In genomic region chr6:138085839-138086222, GRCh38 we compare ENCODE assay signal across 14 cellular contexts. TPM values are rescaled to one million over a fixed set of nuclear protein-coding genes. Genes with fewer than 3 reads are reported as not detected.
DNase-seq lines count a peak whose midpoint lies in the region; ATAC-seq and TF ChIP-seq lines count a peak whose summit lies in the region.
"Had no signal": no experiment of that assay in that cellular context is flagged by ENCODE, and none has a peak within 500 bp of the region (broad histone marks: within the 10 kb centered on the region; RNA-seq: fewer than 3 reads in every experiment).

No MANE protein-coding gene starts in this region.

- H3K4me1 Mint-ChIP-seq in MCF 10A (ENCODE audit: insufficient read depth, unreplicated experiment), result peaks cover 34% of the 10 kb centered on the region
- no peaks in the 10 kb centered on the region for H3K4me1 Mint-ChIP-seq in stimulated activated naive B cell treated with anti-CD40 and anti-IgM and Interleukin-4, amounts not matched to agents 10 μg/mL and 1 μg/mL and 100 μg/mL, for 72 hours
- H3K4me1 Mint-ChIP-seq: CD8-positive, alpha-beta memory T cell had no signal

- H3K23ac ChIP-seq in mesendoderm (ENCODE audit: low read length), result no peak overlapping the region

- H2BK15ac ChIP-seq in mesendoderm (replicated peaks; ENCODE audit: low read depth), result peak overlapping the region; percentile 98

- no peaks in the 10 kb centered on the region for H3K27me3 ChIP-seq in breast epithelium
- H3K27me3 ChIP-seq in mesendoderm (ENCODE audit: insufficient read depth, low read length, poor library complexity), result no peaks in the 10 kb centered on the region
- H3K27me3 ChIP-seq: BLaER1 had no signal

- H3K4ac ChIP-seq in mesendoderm (ENCODE audit: low read depth, low read length), result no peak overlapping the region

- no peak for TF ChIP-seq POLR2A in breast epithelium (IDR thresholded peaks at IDR 0.05)

- no peaks in the 10 kb centered on the region for H3K79me2 ChIP-seq in mesendoderm (ENCODE audit: control insufficient read depth, insufficient read depth, low read length)

- no peak overlapping the region for H2BK120ac ChIP-seq in mesendoderm (ENCODE audit: low read depth, low read length)

- H2AK5ac ChIP-seq in mesendoderm (ENCODE audit: low read length), result no peak overlapping the region

- TF ChIP-seq CTCF in MCF 10A (IDR thresholded peaks at IDR 0.05; ENCODE audit: unreplicated experiment) (no peak), breast epithelium (IDR thresholded peaks at IDR 0.05) (no peak)

- ATAC-seq in left lobe of liver (peak; percentile 70), GM21717 (IDR thresholded peaks at IDR 0.05; ENCODE audit: unreplicated experiment) (no peak), HG02623 (IDR thresholded peaks at IDR 0.05; ENCODE audit: unreplicated experiment) (no peak)
- ATAC-seq in stimulated activated naive B cell treated with anti-CD40 and anti-IgM and Interleukin-4, amounts not matched to agents 10 μg/mL and 1 μg/mL and 100 μg/mL, for 72 hours (replicated peaks), result no peak

- peak overlapping the region; percentile 97 for H3K27ac Mint-ChIP-seq in MCF 10A (ENCODE audit: low read depth, unreplicated experiment)
- H3K27ac Mint-ChIP-seq in stimulated activated naive B cell treated with anti-CD40 and anti-IgM and Interleukin-4, amounts not matched to agents 10 μg/mL and 1 μg/mL and 100 μg/mL, for 72 hours, result no peak overlapping the region
- H3K27ac Mint-ChIP-seq: CD8-positive, alpha-beta memory T cell had no signal

- BruUV-seq in MCF 10A (replicated peaks; lab: Mats Ljungman, UMichigan), result no TSS peak

- no peak overlapping the region for H4K5ac ChIP-seq in mesendoderm (ENCODE audit: low read length)

- intact Hi-C loops in MCF 10A (cut with micrococcal nuclease) (no loop called here), breast epithelium (cut with DNase I; ENCODE audit: low total_unique reads) (no loop called here)

- POLR2A ChIA-PET in MCF 10A (lab: Yijun Ruan, JAX), result interaction anchor here (0.6 to 15.3 kb wide), 19 partner anchors 9 to 215 kb away, joined by 3 to 506 read pairs (median 5); partner anchors contain the start of gene PERP

- no peak for DNase-seq in MCF 10A (ENCODE audit: unreplicated experiment)
- no peak for DNase-seq in breast epithelium (ENCODE audit: low spot score in 2 of 2)
- no peak for DNase-seq in left lobe of liver (ENCODE audit: low spot score)
- DNase-seq in mesendoderm, result no peak
- DNase-seq in amygdala (lab: John Stamatoyannopoulos, UW), result no peak
- DNase-seq in stimulated activated naive B cell treated with anti-CD40 and anti-IgM and Interleukin-4, amounts not matched to agents 10 μg/mL and 1 μg/mL and 100 μg/mL, for 72 hours, result no peak
- DNase-seq: AML-193; CD8-positive, alpha-beta memory T cell; GOT3 had no signal

- no peaks in the 10 kb centered on the region for H3K9me3 Mint-ChIP-seq in MCF 10A (ENCODE audit: unreplicated experiment)
- no peaks in the 10 kb centered on the region for H3K9me3 Mint-ChIP-seq in stimulated activated naive B cell treated with anti-CD40 and anti-IgM and Interleukin-4, amounts not matched to agents 10 μg/mL and 1 μg/mL and 100 μg/mL, for 72 hours
- H3K9me3 Mint-ChIP-seq: CD8-positive, alpha-beta memory T cell had no signal

- H3K18ac ChIP-seq in mesendoderm (ENCODE audit: low read length), result peak overlapping the region; percentile 91

- H3K4me3 Mint-ChIP-seq in MCF 10A (ENCODE audit: unreplicated experiment), result no peak overlapping the region
- H3K4me3 Mint-ChIP-seq in stimulated activated naive B cell treated with anti-CD40 and anti-IgM and Interleukin-4, amounts not matched to agents 10 μg/mL and 1 μg/mL and 100 μg/mL, for 72 hours, result no peak overlapping the region
- H3K4me3 Mint-ChIP-seq: CD8-positive, alpha-beta memory T cell; H9 had no signal

- no peak overlapping the region for H2BK5ac ChIP-seq in mesendoderm (ENCODE audit: low read length)

- no peak overlapping the region for H3K4me3 ChIP-seq in breast epithelium
- no peak overlapping the region for H3K4me3 ChIP-seq in mesendoderm (ENCODE audit: low read length)
- H3K4me3 ChIP-seq: BLaER1 had no signal

- H3K79me1 ChIP-seq in mesendoderm (ENCODE audit: low read length), result no peaks in the 10 kb centered on the region

- no peak overlapping the region for H3K56ac ChIP-seq in mesendoderm (ENCODE audit: low read length)

- CTCF ChIA-PET in MCF 10A (lab: Yijun Ruan, JAX), result interaction anchor here (1.2 to 2.6 kb wide), 6 partner anchors 23 to 81 kb away, joined by 3 to 16 read pairs (median 8); no protein-coding TSS in a partner anchor

- no peaks in the 10 kb centered on the region for H3K27me3 Mint-ChIP-seq in MCF 10A (ENCODE audit: insufficient read depth, unreplicated experiment)
- H3K27me3 Mint-ChIP-seq in stimulated activated naive B cell treated with anti-CD40 and anti-IgM and Interleukin-4, amounts not matched to agents 10 μg/mL and 1 μg/mL and 100 μg/mL, for 72 hours, result peaks cover 14 to 44% of the 10 kb centered on the region in 2 donors

- no peaks in the 10 kb centered on the region for H3K9me3 ChIP-seq in breast epithelium
- H3K9me3 ChIP-seq: Caco-2 had no signal

- WGBS in mesendoderm (ENCODE audit: extremely low coverage, insufficient coverage, low lambda C conversion rate), result no CpG with 5 or more reads among the region's 2 CpGs

- no peaks in the 10 kb centered on the region for H3K36me3 ChIP-seq in breast epithelium
- no peaks in the 10 kb centered on the region for H3K36me3 ChIP-seq in mesendoderm (ENCODE audit: control insufficient read depth, insufficient read depth, low read length)
- H3K36me3 ChIP-seq: BLaER1 had no signal

- H3K4me2 ChIP-seq in mesendoderm (ENCODE audit: low read length), result no peak overlapping the region
- H3K4me2 ChIP-seq: BLaER1 had no signal

- peaks cover 25% of the 10 kb centered on the region for H3K36me3 Mint-ChIP-seq in MCF 10A (ENCODE audit: insufficient read depth, unreplicated experiment)
- no peaks in the 10 kb centered on the region for H3K36me3 Mint-ChIP-seq in stimulated activated naive B cell treated with anti-CD40 and anti-IgM and Interleukin-4, amounts not matched to agents 10 μg/mL and 1 μg/mL and 100 μg/mL, for 72 hours

- H3K4me1 ChIP-seq in breast epithelium, result no peaks in the 10 kb centered on the region
- H3K4me1 ChIP-seq in mesendoderm (ENCODE audit: control insufficient read depth, low read depth, low read length), result peaks cover 18% of the 10 kb centered on the region
- H3K4me1 ChIP-seq: BLaER1 had no signal

- H3K9ac ChIP-seq in mesendoderm (ENCODE audit: low read length), result no peak overlapping the region
- H3K9ac ChIP-seq: BLaER1 had no signal

- H3K27ac ChIP-seq in breast epithelium, result no peak overlapping the region
- H3K27ac ChIP-seq in mesendoderm (ENCODE audit: low read depth, low read length), result peak overlapping the region; percentile 23
- H3K27ac ChIP-seq: BLaER1 had no signal

- H4K8ac ChIP-seq in mesendoderm (ENCODE audit: low read depth, low read length), result no peak overlapping the region

RNA-seq across cellular contexts. Expression of gene PERP, which starts 21.4 kb away (rescaled TPM):
- total RNA-seq in MCF 10A (2022), result 103 and 120 TPM in 2 replicates
- 100 to 1,000 TPM in 1 of 3 donors, 10 to 100 TPM in 2; 62.9 to 176 (median 82.3) TPM for total RNA-seq in breast epithelium
- 36.4 TPM for total RNA-seq in left lobe of liver
- polyA plus RNA-seq in mesendoderm (2013, experiment 1 of 2), result 82.2 TPM
- 82.8 TPM for polyA plus RNA-seq in mesendoderm (2013, experiment 2 of 2)
